20 cellular contexts compared by ENCODE assay signal in genomic region chr5:72859127-72859526, GRCh38. TPM values are rescaled to one million over a fixed set of nuclear protein-coding genes. Genes with fewer than 3 reads are reported as not detected.
DNase-seq lines count a peak whose midpoint lies in the region; ATAC-seq, FAIRE-seq and TF ChIP-seq lines count a peak whose summit lies in the region.
"Had no signal": no experiment of that assay in that cellular context is flagged by ENCODE, and none has a peak within 500 bp of the region (broad histone marks: within the 10 kb centered on the region; RNA-seq: fewer than 3 reads in every experiment).

No MANE protein-coding gene starts in this region.

- in situ Hi-C loops in GM12878 (cut with MboI) (no loop called here), gastrocnemius medialis (cut with MboI; ENCODE audit: low sequenced_read_pairs in 4 of 4) (no loop called here)

- no peaks in the 10 kb centered on the region for H3K9me3 ChIP-seq in GM12878 (replicated peaks; ENCODE audit: control insufficient read depth, insufficient read depth, low read length)
- H3K9me3 ChIP-seq in gastrocnemius medialis, result no peaks in the 10 kb centered on the region
- H3K9me3 ChIP-seq: BLaER1 treated with 17β-estradiol and CSF1 and Interleukin-3, amounts not matched to agents 10 nM and 100 nM had no signal

- H3K4me3 ChIP-seq in GM12878 (no peak overlapping the region), gastrocnemius medialis (no peak overlapping the region)
- H3K4me3 ChIP-seq: BLaER1 treated with 17β-estradiol and CSF1 and Interleukin-3, amounts not matched to agents 10 nM and 100 nM had no signal

- no peak for TF ChIP-seq RAD21 in GM12878 (IDR thresholded peaks at IDR 0.05; ENCODE audit: insufficient read depth, low read depth, low read length)

- no TSS peak for BruUV-seq in GM12878 (replicated peaks; lab: Mats Ljungman, UMichigan)

- WGBS in GM12878 (ENCODE audit: insufficient coverage, insufficient replicate concordance, low lambda C conversion rate, missing lambda C conversion rate), result 95% methylated on average over 1 of the region's 1 CpG

- intact Hi-C loops in GM12878 (cut with micrococcal nuclease; ENCODE audit: unreplicated experiment), result no loop called here
- intact Hi-C loops in gastrocnemius medialis (cut with DNase I; ENCODE audit: low total_unique reads), result no loop called here

- DNase-seq in activated naive CD8-positive, alpha-beta T cell treated with anti-CD3 and anti-CD28 coated beads, Interleukin-2, amount 50 U/mL, for 24 hours, result no peak
- DNase-seq in activated naive CD8-positive, alpha-beta T cell treated with anti-CD3 and anti-CD28 coated beads for 36 hours, result no peak
- DNase-seq in GM12878 (ENCODE audit: low read depth, low spot score) (no peak), gastrocnemius medialis (no peak), HuH-7 (ENCODE audit: low spot score) (no peak), NOMO-1 treated with DMSO at 0.1 percent for 48 hours (lab: John Stamatoyannopoulos, UW; ENCODE audit: unreplicated experiment) (no peak), GM19239 (ENCODE audit: insufficient read length, low spot score) (no peak)
- DNase-seq: 8988T; Calu3; CD8-positive, alpha-beta T cell; DMS79 treated with DMSO at 0.1 percent for 48 hours; GOT3; H7; HFFc6 had no signal

- H3K27ac ChIP-seq in GM12878 (ENCODE audit: control insufficient read depth, insufficient read depth) (no peak overlapping the region), gastrocnemius medialis (peak overlapping the region; percentile 69 to 76 (median 74))
- H3K27ac ChIP-seq: BLaER1 treated with 17β-estradiol and CSF1 and Interleukin-3, amounts not matched to agents 10 nM and 100 nM had no signal

- peaks cover 60% of the 10 kb centered on the region for H3K36me3 Mint-ChIP-seq in activated naive CD8-positive, alpha-beta T cell treated with anti-CD3 and anti-CD28 coated beads, Interleukin-2, amount 50 U/mL, for 24 hours (ENCODE audit: low read depth)
- H3K36me3 Mint-ChIP-seq in activated naive CD8-positive, alpha-beta T cell treated with anti-CD3 and anti-CD28 coated beads for 36 hours, result peaks cover 40% of the 10 kb centered on the region

- RAD21 ChIA-PET in GM12878 (lab: Charles Lee; ENCODE audit: unreplicated experiment), result no interaction called here

- TF ChIP-seq POLR2A in GM12878 (IDR thresholded peaks at IDR 0.05; ENCODE audit: low read depth, low read length) (no peak), gastrocnemius medialis (IDR thresholded peaks at IDR 0.05) (no peak)

- CTCF ChIA-PET in GM12878 (lab: Yijun Ruan, JAX), result no interaction called here

- H3K4me2 ChIP-seq in GM12878 (ENCODE audit: control insufficient read depth, insufficient read depth), result no peak overlapping the region
- H3K4me2 ChIP-seq: BLaER1 treated with 17β-estradiol and CSF1 and Interleukin-3, amounts not matched to agents 10 nM and 100 nM had no signal

- H3K79me2 ChIP-seq in GM12878 (ENCODE audit: control insufficient read depth, insufficient read depth, low read length), result peaks cover 32% of the 10 kb centered on the region

- H4K20me1 ChIP-seq in GM12878 (ENCODE audit: control insufficient read depth, insufficient read depth), result no peaks in the 10 kb centered on the region

- SMC1A ChIA-PET in GM12878 (lab: Charles Lee; ENCODE audit: uncharacterized antibody, unreplicated experiment), result no interaction called here

- H2AFZ ChIP-seq in GM12878 (ENCODE audit: control insufficient read depth, low read depth, low read length), result no peak overlapping the region

- H3K27me3 ChIP-seq in GM12878 (replicated peaks in 1 of 2; ENCODE audit: control insufficient read depth in 2 of 2, insufficient read depth in 2 of 2, low read length in 1 of 2) (no peaks in the 10 kb centered on the region), gastrocnemius medialis (no peaks in the 10 kb centered on the region)
- H3K27me3 ChIP-seq: BLaER1 treated with 17β-estradiol and CSF1 and Interleukin-3, amounts not matched to agents 10 nM and 100 nM had no signal

- TF ChIP-seq CTCF in GM12878 (IDR thresholded peaks at IDR 0.05 in 2 of 3, conservative IDR thresholded peaks at IDR 0.05 in 1 of 3; ENCODE audit: control insufficient read depth in 2 of 3, extremely low read depth in 1 of 3, insufficient read depth in 1 of 3, low read depth in 3 of 3, low read length in 3 of 3), result no peak
- no peak for TF ChIP-seq CTCF in gastrocnemius medialis (IDR thresholded peaks at IDR 0.05 in 4 of 5, conservative IDR thresholded peaks at IDR 0.05 in 1 of 5)

- H3K27ac Mint-ChIP-seq in activated naive CD8-positive, alpha-beta T cell treated with anti-CD3 and anti-CD28 coated beads, Interleukin-2, amount 50 U/mL, for 24 hours, result no peak overlapping the region
- H3K27ac Mint-ChIP-seq in activated naive CD8-positive, alpha-beta T cell treated with anti-CD3 and anti-CD28 coated beads for 36 hours, result no peak overlapping the region
- H3K27ac Mint-ChIP-seq: B cell; CD8-positive, alpha-beta T cell; HFFc6 had no signal

- no peak overlapping the region for H3K9ac ChIP-seq in GM12878 (ENCODE audit: control insufficient read depth, insufficient read depth, low read length)
- H3K9ac ChIP-seq: BLaER1 treated with 17β-estradiol and CSF1 and Interleukin-3, amounts not matched to agents 10 nM and 100 nM had no signal

- no peaks in the 10 kb centered on the region for H3K9me3 Mint-ChIP-seq in activated naive CD8-positive, alpha-beta T cell treated with anti-CD3 and anti-CD28 coated beads, Interleukin-2, amount 50 U/mL, for 24 hours
- no peaks in the 10 kb centered on the region for H3K9me3 Mint-ChIP-seq in activated naive CD8-positive, alpha-beta T cell treated with anti-CD3 and anti-CD28 coated beads for 36 hours
- H3K9me3 Mint-ChIP-seq: CD8-positive, alpha-beta T cell; HFFc6 had no signal

- H3K36me3 ChIP-seq in GM12878 (ENCODE audit: control insufficient read depth in 2 of 2, insufficient read depth in 2 of 2, low read length in 1 of 2), result peaks cover 7 to 34% of the 10 kb centered on the region in 2 experiments
- H3K36me3 ChIP-seq in gastrocnemius medialis, result peaks cover 0 to 47% of the 10 kb centered on the region in 2 donors

- H3K4me1 Mint-ChIP-seq in activated naive CD8-positive, alpha-beta T cell treated with anti-CD3 and anti-CD28 coated beads, Interleukin-2, amount 50 U/mL, for 24 hours, result peaks cover 45% of the 10 kb centered on the region
- peaks cover 26% of the 10 kb centered on the region for H3K4me1 Mint-ChIP-seq in activated naive CD8-positive, alpha-beta T cell treated with anti-CD3 and anti-CD28 coated beads for 36 hours

- POLR2A ChIA-PET in GM12878 (lab: Charles Lee), result no interaction called here

- ATAC-seq in activated naive CD8-positive, alpha-beta T cell treated with anti-CD3 and anti-CD28 coated beads, Interleukin-2, amount 50 U/mL, for 24 hours, result peak; percentile 69
- ATAC-seq in GM12878 (peak; percentile 58), gastrocnemius medialis (no peak)
- ATAC-seq: CD8-positive, alpha-beta T cell; HCT116; HepG2 had no signal

- FAIRE-seq in G401.6 (lab: Jason Lieb, UNC) (peak; percentile 27), GM12878 (lab: Jason Lieb, UNC) (no peak), GM19239 (lab: Jason Lieb, UNC) (no peak)
- FAIRE-seq: GM12891, HepG2 had no signal

- H3K4me3 Mint-ChIP-seq in activated naive CD8-positive, alpha-beta T cell treated with anti-CD3 and anti-CD28 coated beads, Interleukin-2, amount 50 U/mL, for 24 hours, result no peak overlapping the region
- no peak overlapping the region for H3K4me3 Mint-ChIP-seq in activated naive CD8-positive, alpha-beta T cell treated with anti-CD3 and anti-CD28 coated beads for 36 hours
- H3K4me3 Mint-ChIP-seq: B cell; CD8-positive, alpha-beta T cell; HFFc6 had no signal

- no peaks in the 10 kb centered on the region for H3K4me1 ChIP-seq in GM12878 (ENCODE audit: control insufficient read depth, insufficient read depth, low read length)
- H3K4me1 ChIP-seq in gastrocnemius medialis, result peaks cover 24 to 43% of the 10 kb centered on the region in 2 donors

- no peaks in the 10 kb centered on the region for H3K27me3 Mint-ChIP-seq in activated naive CD8-positive, alpha-beta T cell treated with anti-CD3 and anti-CD28 coated beads, Interleukin-2, amount 50 U/mL, for 24 hours
- no peaks in the 10 kb centered on the region for H3K27me3 Mint-ChIP-seq in activated naive CD8-positive, alpha-beta T cell treated with anti-CD3 and anti-CD28 coated beads for 36 hours
- H3K27me3 Mint-ChIP-seq: B cell had no signal

- TF ChIP-seq EP300 in GM12878 (IDR thresholded peaks at IDR 0.05; ENCODE audit: borderline replicate concordance in 1 of 2, control insufficient read depth in 1 of 2, low read depth in 2 of 2, low read length in 2 of 2), result no peak

TF ChIP-seq in GM12878, 131 proteins besides CTCF, POLR2A, EP300 and RAD21:
- no peak for TF ChIP-seq RELA (IDR thresholded peaks at IDR 0.05; ENCODE audit: borderline replicate concordance, partially characterized antibody)

RNA-seq across cellular contexts. Expression of gene TNPO1, which starts 42.7 kb away (rescaled TPM):
- total RNA-seq in activated naive CD8-positive, alpha-beta T cell treated with anti-CD3 and anti-CD28 coated beads for 36 hours, result 100 to 1,000 TPM; 120 to 131 TPM
- total RNA-seq in GM12878 (2013; cell fraction: nucleolus; rRNA removed), result 145 and 168 TPM in 2 replicates
- total RNA-seq in GM12878 (2014; rRNA removed) (89.4 and 97.5 TPM in 2 replicates), GM12878 (2014; rRNA removed; fragmentation: Illumina TruSeq; extraction: Trizol) (111 and 123 TPM in 2 replicates), GM12878 (2021) (80.6 and 95.7 TPM in 2 replicates), gastrocnemius medialis (100 to 1,000 TPM in 3 of 4 donors, 10 to 100 TPM in 1; 96.8 to 130 (median 111) TPM)
- 16.6 TPM for polyA plus RNA-seq in GM12878 (2011; ENCODE audit: low read depth)
- polyA plus RNA-seq in GM12878 (2011; rRNA removed) (76.7 and 108 TPM in 2 replicates), GM12878 (2014; fragmentation: Illumina TruSeq; extraction: Trizol) (81.8 and 90.3 TPM in 2 replicates), GM12878 (2014; fragmentation: Nextera tagmentation; extraction: Ambion mirVana) (10 to 100 TPM; 18.1 to 37.3 TPM), GM12878 (2014; rRNA removed) (42.5 and 47.7 TPM in 2 replicates), GM12878 (2016; fragmentation: Nextera tagmentation; extraction: Ambion mirVana) (10 to 100 TPM; 75.8 to 92.0 TPM)
- 40.5 and 44.5 TPM in 2 replicates for polyA plus RNA-seq in GM12878 (2011; cell fraction: cytosol; rRNA removed)
- polyA plus RNA-seq in GM12878 (2011; cell fraction: nucleus; rRNA removed), result 23.5 and 53.1 TPM in 2 replicates
- 18.8 and 26.1 TPM in 2 replicates for polyA plus RNA-seq in GM12878 (2012)
- 156 and 216 TPM in 2 replicates for polyA minus RNA-seq in GM12878 (2011; rRNA and poly(A)+ RNA removed)
- polyA minus RNA-seq in GM12878 (2011; cell fraction: cytosol; rRNA and poly(A)+ RNA removed), result 64.0 and 70.3 TPM in 2 replicates
- polyA minus RNA-seq in GM12878 (2011; cell fraction: nucleus; rRNA and poly(A)+ RNA removed), result 42.1 and 60.0 TPM in 2 replicates

Comparison
In these comparisons a context has a peak if more than half of its experiments do, and no peak if none do; other contexts are left out.
1. ATAC-seq: peak in activated naive CD8-positive, alpha-beta T cell treated with anti-CD3 and anti-CD28 coated beads, Interleukin-2, amount 50 U/mL, for 24 hours (single experiment) and GM12878 (single experiment); none in gastrocnemius medialis (0 of 2).